Comparison of ENCODE assay signal across 36 cellular contexts in the genomic region with DNA sequence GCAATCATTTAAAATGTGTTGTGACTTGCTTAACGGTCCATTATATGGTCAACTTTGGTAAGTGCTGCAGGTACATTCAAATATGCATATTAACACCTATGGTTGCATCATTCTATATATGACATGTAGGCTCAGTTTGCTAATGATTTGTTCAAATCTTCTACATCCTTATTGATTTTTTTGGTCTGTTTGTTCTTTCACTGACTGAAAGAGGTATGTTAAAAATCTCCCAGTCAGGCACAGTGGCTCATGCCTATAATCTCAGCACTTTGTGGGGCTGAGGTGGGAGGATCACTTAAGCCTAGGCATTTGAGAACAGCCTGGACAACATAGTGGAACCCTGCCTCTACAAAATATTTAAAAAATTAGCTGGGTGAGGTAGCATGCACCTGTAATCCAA.
"Had no signal": no experiment of that assay in that cellular context is flagged by ENCODE, and none has a peak within 500 bp of the region (broad histone marks: within the 10 kb centered on the region; RNA-seq: fewer than 3 reads in every experiment).

No MANE protein-coding gene starts in this region.

- H3K27ac Mint-ChIP-seq: activated CD4-positive, alpha-beta memory T cell treated with anti-CD3 and anti-CD28 coated beads, Interleukin-2, amount 10 ng/mL, durations not matched to agents 7 days and 5 days; activated CD4-positive, alpha-beta T cell treated with anti-CD3 and anti-CD28 coated beads, Interleukin-2, amount 10 ng/mL, durations not matched to agents 7 days and 5 days; activated naive CD4-positive, alpha-beta T cell treated with anti-CD3 and anti-CD28 coated beads, Interleukin-2, amount 10 ng/mL, durations not matched to agents 7 days and 5 days; activated naive CD4-positive, alpha-beta T cell treated with anti-CD3 and anti-CD28 coated beads, Interleukin-2, amount 50 U/mL, for 72 hours; activated naive CD8-positive, alpha-beta T cell treated with anti-CD3 and anti-CD28 coated beads, Interleukin-2, amount 10 ng/mL, durations not matched to agents 7 days and 5 days; activated T-cell treated with anti-CD3 and anti-CD28 coated beads, Interleukin-2, amount 50 U/mL, for 24 hours; activated T-cell treated with anti-CD3 and anti-CD28 coated beads, Interleukin-2, amount 50 U/mL, for 72 hours; brain; dendritic cell treated with granulocyte-macrophage colony-stimulating factor and Interleukin-4, amounts not matched to agents 40 ng/mL and 50 ng/mL, for 4 days; endodermal cell; T-helper 17 cell; T-helper 2 cell treated with Interferon-gamma antibody and Interleukin-4, amounts not matched to agents 5 μg/mL and 100 μg/mL, for 36 hours had no signal

- ATAC-seq: activated naive CD4-positive, alpha-beta T cell treated with anti-CD3 and anti-CD28 coated beads, Interleukin-2, amount 50 U/mL, for 72 hours; activated T-cell treated with anti-CD3 and anti-CD28 coated beads, Interleukin-2, amount 50 U/mL, for 72 hours; foreskin keratinocyte; gastrocnemius medialis; heart left ventricle; T-helper 17 cell had no signal

- H3K27me3 Mint-ChIP-seq: activated CD4-positive, alpha-beta memory T cell treated with anti-CD3 and anti-CD28 coated beads, Interleukin-2, amount 10 ng/mL, durations not matched to agents 7 days and 5 days; activated CD4-positive, alpha-beta T cell treated with anti-CD3 and anti-CD28 coated beads, Interleukin-2, amount 10 ng/mL, durations not matched to agents 7 days and 5 days; activated naive CD4-positive, alpha-beta T cell treated with anti-CD3 and anti-CD28 coated beads, Interleukin-2, amount 10 ng/mL, durations not matched to agents 7 days and 5 days; activated naive CD8-positive, alpha-beta T cell treated with anti-CD3 and anti-CD28 coated beads, Interleukin-2, amount 10 ng/mL, durations not matched to agents 7 days and 5 days; activated T-cell treated with anti-CD3 and anti-CD28 coated beads, Interleukin-2, amount 50 U/mL, for 24 hours; brain; dendritic cell treated with granulocyte-macrophage colony-stimulating factor and Interleukin-4, amounts not matched to agents 40 ng/mL and 50 ng/mL, for 4 days; T-helper 17 cell had no signal

- H3K9me3 ChIP-seq: ascending aorta, breast epithelium, esophagus muscularis mucosa, gastrocnemius medialis, heart left ventricle had no signal

- H3K4me3 ChIP-seq: ascending aorta, breast epithelium, cardiac muscle cell, coronary artery, dorsolateral prefrontal cortex, esophagus muscularis mucosa, gastrocnemius medialis, heart left ventricle had no signal

- H3K4me1 ChIP-seq: ascending aorta, breast epithelium, esophagus muscularis mucosa, foreskin keratinocyte, gastrocnemius medialis had no signal

- H3K4me3 Mint-ChIP-seq: activated CD4-positive, alpha-beta memory T cell treated with anti-CD3 and anti-CD28 coated beads, Interleukin-2, amount 10 ng/mL, durations not matched to agents 7 days and 5 days; activated CD4-positive, alpha-beta T cell treated with anti-CD3 and anti-CD28 coated beads, Interleukin-2, amount 10 ng/mL, durations not matched to agents 7 days and 5 days; activated naive CD4-positive, alpha-beta T cell treated with anti-CD3 and anti-CD28 coated beads, Interleukin-2, amount 10 ng/mL, durations not matched to agents 7 days and 5 days; activated naive CD8-positive, alpha-beta T cell treated with anti-CD3 and anti-CD28 coated beads, Interleukin-2, amount 10 ng/mL, durations not matched to agents 7 days and 5 days; activated T-cell treated with anti-CD3 and anti-CD28 coated beads, Interleukin-2, amount 50 U/mL, for 24 hours; activated T-cell treated with anti-CD3 and anti-CD28 coated beads, Interleukin-2, amount 50 U/mL, for 72 hours; brain; dendritic cell treated with granulocyte-macrophage colony-stimulating factor and Interleukin-4, amounts not matched to agents 40 ng/mL and 50 ng/mL, for 4 days; endodermal cell; T-helper 17 cell; T-helper 2 cell treated with Interferon-gamma antibody and Interleukin-4, amounts not matched to agents 5 μg/mL and 100 μg/mL, for 36 hours had no signal

- H3K4me1 Mint-ChIP-seq: activated CD4-positive, alpha-beta memory T cell treated with anti-CD3 and anti-CD28 coated beads, Interleukin-2, amount 10 ng/mL, durations not matched to agents 7 days and 5 days; activated CD4-positive, alpha-beta T cell treated with anti-CD3 and anti-CD28 coated beads, Interleukin-2, amount 10 ng/mL, durations not matched to agents 7 days and 5 days; activated naive CD4-positive, alpha-beta T cell treated with anti-CD3 and anti-CD28 coated beads, Interleukin-2, amount 10 ng/mL, durations not matched to agents 7 days and 5 days; brain; endodermal cell had no signal

- H3K27ac ChIP-seq: ascending aorta, breast epithelium, cardiac muscle cell, coronary artery, dorsolateral prefrontal cortex, esophagus muscularis mucosa, foreskin keratinocyte, gastrocnemius medialis, heart left ventricle, WERI-Rb-1 had no signal

- H3K9me3 Mint-ChIP-seq: activated CD4-positive, alpha-beta memory T cell treated with anti-CD3 and anti-CD28 coated beads, Interleukin-2, amount 10 ng/mL, durations not matched to agents 7 days and 5 days; activated CD4-positive, alpha-beta T cell treated with anti-CD3 and anti-CD28 coated beads, Interleukin-2, amount 10 ng/mL, durations not matched to agents 7 days and 5 days; activated naive CD4-positive, alpha-beta T cell treated with anti-CD3 and anti-CD28 coated beads, Interleukin-2, amount 10 ng/mL, durations not matched to agents 7 days and 5 days; activated naive CD4-positive, alpha-beta T cell treated with anti-CD3 and anti-CD28 coated beads, Interleukin-2, amount 50 U/mL, for 72 hours; activated naive CD8-positive, alpha-beta T cell treated with anti-CD3 and anti-CD28 coated beads, Interleukin-2, amount 10 ng/mL, durations not matched to agents 7 days and 5 days; activated T-cell treated with anti-CD3 and anti-CD28 coated beads, Interleukin-2, amount 50 U/mL, for 24 hours; activated T-cell treated with anti-CD3 and anti-CD28 coated beads, Interleukin-2, amount 50 U/mL, for 72 hours; dendritic cell treated with granulocyte-macrophage colony-stimulating factor and Interleukin-4, amounts not matched to agents 40 ng/mL and 50 ng/mL, for 4 days; T-helper 2 cell treated with Interferon-gamma antibody and Interleukin-4, amounts not matched to agents 5 μg/mL and 100 μg/mL, for 36 hours had no signal

- H3K36me3 ChIP-seq: breast epithelium, cardiac muscle cell, gastrocnemius medialis had no signal

- H3K27me3 ChIP-seq: ascending aorta, breast epithelium, cardiac muscle cell, dorsolateral prefrontal cortex, esophagus muscularis mucosa, foreskin keratinocyte, gastrocnemius medialis, heart left ventricle had no signal

- DNase-seq: activated CD4-positive, alpha-beta memory T cell treated with anti-CD3 and anti-CD28 coated beads, Interleukin-2, amount 10 ng/mL, durations not matched to agents 7 days and 5 days; activated CD4-positive, alpha-beta T cell treated with anti-CD3 and anti-CD28 coated beads for 4 hours; activated CD4-positive, alpha-beta T cell treated with anti-CD3 and anti-CD28 coated beads, Interleukin-2, amount 10 ng/mL, durations not matched to agents 7 days and 5 days; activated CD4-positive, alpha-beta T cell treated with anti-CD3 and anti-CD28 coated beads, Interleukin-2, amount 50 U/mL, for 4 hours; activated CD4-positive, CD25-positive, alpha-beta regulatory T cell; activated CD4-positive, CD25-positive, alpha-beta regulatory T cell treated with anti-CD3 and anti-CD28 coated beads, Interleukin-2, amount 50 U/mL, for 72 hours; activated CD8-positive, alpha-beta memory T cell treated with anti-CD3 and anti-CD28 coated beads, Interleukin-2, amount 50 U/mL, for 48 hours; activated gamma-delta T cell; activated naive CD4-positive, alpha-beta T cell; activated naive CD4-positive, alpha-beta T cell treated with anti-CD3 and anti-CD28 coated beads, Interleukin-2, amount 10 ng/mL, durations not matched to agents 7 days and 5 days; activated naive CD8-positive, alpha-beta T cell treated with anti-CD3 and anti-CD28 coated beads, Interleukin-2, amount 10 ng/mL, durations not matched to agents 7 days and 5 days; activated T-cell treated with anti-CD3 and anti-CD28 coated beads for 4 hours; activated T-cell treated with anti-CD3 and anti-CD28 coated beads, Interleukin-2, amount 50 U/mL, for 24 hours; activated T-cell treated with anti-CD3 and anti-CD28 coated beads, Interleukin-2, amount 50 U/mL, for 72 hours; central memory CD4-positive, alpha-beta T cell; dorsolateral prefrontal cortex; effector memory CD4-positive, alpha-beta T cell; endodermal cell; erythroblast; foreskin keratinocyte; gastrocnemius medialis; glutamatergic neuron; heart left ventricle; T-helper 1 cell; T-helper 17 cell; T1000; WERI-Rb-1 had no signal
